In the genomic region with DNA sequence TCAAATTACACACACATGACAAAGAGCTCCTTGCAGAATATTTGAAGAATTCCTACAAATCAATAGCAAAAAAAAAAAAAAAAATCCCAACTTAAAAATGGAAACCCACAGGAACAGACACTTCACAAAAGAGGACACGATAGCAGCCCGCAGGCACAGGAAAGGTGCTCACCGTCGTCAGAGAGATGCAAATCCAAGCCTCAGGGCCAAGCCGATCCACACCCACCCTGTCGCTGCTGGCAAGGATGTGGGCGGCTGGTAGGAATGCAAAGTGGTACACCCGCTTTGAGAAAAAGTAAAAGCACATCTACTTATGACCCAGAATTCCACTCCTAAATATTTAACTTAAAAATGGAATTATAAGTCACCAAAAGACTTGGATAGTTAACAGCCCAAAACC, we compare ENCODE assay signal across 20 cellular contexts. TPM values are rescaled to one million over a fixed set of nuclear protein-coding genes. Genes with fewer than 3 reads are reported as not detected.
A peak's percentile ranks its signal among the peaks of the same experiment; 100 is the strongest.
DNase-seq lines count a peak whose midpoint lies in the region; ATAC-seq and TF ChIP-seq lines count a peak whose summit lies in the region.
"Had no signal": no experiment of that assay in that cellular context is flagged by ENCODE, and none has a peak within 500 bp of the region (broad histone marks: within the 10 kb centered on the region; RNA-seq: fewer than 3 reads in every experiment).

No MANE protein-coding gene starts in this region.

- DNase-seq in left ventricle myocardium superior, result peak; percentile 3
- no peak for DNase-seq in Right ventricle myocardium superior
- peak; percentile 59 for DNase-seq in chondrocyte (ENCODE audit: low spot score)
- DNase-seq in lower lobe of right lung, result peak; percentile 21
- peak; percentile 52 for DNase-seq in spleen
- DNase-seq in NOMO-1 treated with dmso at 0.1 percent for 144 hours (lab: John Stamatoyannopoulos, UW; ENCODE audit: unreplicated experiment), result no peak
- DNase-seq: C1 segment of cervical spinal cord; Calu3; CD4-positive, alpha-beta memory T cell; COR-L47; DMS153; DND-41; GOT3; HFFc6 had no signal

- peaks cover 2% of the 10 kb centered on the region for H3K9me3 Mint-ChIP-seq in chondrocyte (ENCODE audit: low read depth)

- no peaks in the 10 kb centered on the region for H3K36me3 ChIP-seq in lower lobe of right lung
- H3K36me3 ChIP-seq in spleen, result no peaks in the 10 kb centered on the region
- H3K36me3 ChIP-seq: HAP-1 had no signal

- no peak overlapping the region for H3K4me3 Mint-ChIP-seq in chondrocyte (ENCODE audit: unreplicated experiment)
- H3K4me3 Mint-ChIP-seq: HFFc6 had no signal

- H3K4me1 ChIP-seq in lower lobe of right lung, result no peaks in the 10 kb centered on the region
- H3K4me1 ChIP-seq in spleen, result no peaks in the 10 kb centered on the region
- H3K4me1 ChIP-seq: A549, HAP-1 had no signal

- ATAC-seq in left ventricle myocardium superior (no peak), Right ventricle myocardium superior (ENCODE audit: poor library complexity) (no peak), lower lobe of right lung (no peak), GM18505 (IDR thresholded peaks at IDR 0.05; ENCODE audit: unreplicated experiment) (no peak), GM19452 (IDR thresholded peaks at IDR 0.05; ENCODE audit: unreplicated experiment) (no peak)
- ATAC-seq: A549 had no signal

- H3K9me3 ChIP-seq in lower lobe of right lung, result no peaks in the 10 kb centered on the region
- peaks cover 0 to 7% (median 0%) of the 10 kb centered on the region in 8 donors for H3K9me3 ChIP-seq in spleen
- H3K9me3 ChIP-seq: A549, HAP-1 had no signal

- TF ChIP-seq POLR2A in spleen (IDR thresholded peaks at IDR 0.05) (no peak), GM18505 (IDR thresholded peaks at IDR 0.05; ENCODE audit: borderline replicate concordance, extremely low read depth, insufficient read depth, insufficient read length) (no peak)

- no peaks in the 10 kb centered on the region for H3K4me1 Mint-ChIP-seq in chondrocyte (ENCODE audit: low read depth)

- no peak overlapping the region for H3K27ac Mint-ChIP-seq in chondrocyte (ENCODE audit: unreplicated experiment)
- H3K27ac Mint-ChIP-seq: CD4-positive, alpha-beta memory T cell; HFFc6 had no signal

- intact Hi-C loops in left ventricle myocardium superior (cut with micrococcal nuclease) (no loop called here), Right ventricle myocardium superior (cut with DNase I) (no loop called here), lower lobe of right lung (cut with DNase I) (no loop called here), spleen (cut with DNase I; ENCODE audit: low total_unique reads) (no loop called here)

- no peak overlapping the region for H3K27ac ChIP-seq in lower lobe of right lung
- H3K27ac ChIP-seq in spleen, result no peak overlapping the region
- H3K27ac ChIP-seq: 22Rv1, A549 had no signal

- H3K4me3 ChIP-seq in lower lobe of right lung (no peak overlapping the region), spleen (no peak overlapping the region)
- H3K4me3 ChIP-seq: A549, HAP-1 had no signal

- no peak for TF ChIP-seq CTCF in chondrocyte (IDR thresholded peaks at IDR 0.05)
- no peak for TF ChIP-seq CTCF in lower lobe of right lung (IDR thresholded peaks at IDR 0.05)
- no peak for TF ChIP-seq CTCF in spleen (IDR thresholded peaks at IDR 0.05 in 8 of 11, conservative IDR thresholded peaks at IDR 0.05 in 3 of 11)

- no peaks in the 10 kb centered on the region for H3K36me3 Mint-ChIP-seq in chondrocyte (ENCODE audit: low read depth)
- H3K36me3 Mint-ChIP-seq: CD4-positive, alpha-beta memory T cell had no signal

- 62 to 79% (median 76%) methylated on average over 8 of the region's 8 CpGs for WGBS in spleen, 5 donors

- H3K27me3 Mint-ChIP-seq in chondrocyte (ENCODE audit: low read depth), result peaks cover 30% of the 10 kb centered on the region
- H3K27me3 Mint-ChIP-seq: CD4-positive, alpha-beta memory T cell had no signal

- H3K27me3 ChIP-seq in lower lobe of right lung (ENCODE audit: low read depth) (peaks cover 13% of the 10 kb centered on the region), spleen (replicated peaks in 1 of 7) (peaks cover 0 to 38% (median 0%) of the 10 kb centered on the region in 7 donors)

RNA-seq across cellular contexts. Expression of a gene that starts 10.8 kb away (rescaled TPM):
- total RNA-seq in left ventricle myocardium superior (not detected), Right ventricle myocardium superior (not detected), chondrocyte (1.8 to 2.0 TPM in 2 of 3 replicates, not detected in the other), lower lobe of right lung (not detected), spleen (not detected)
- polyA plus RNA-seq in spleen, result not detected
- total RNA-seq: Calu3; CD4-positive, alpha-beta memory T cell; HFFc6 had no signal
- polyA plus RNA-seq: A549; BJ; CD4-positive, alpha-beta memory T cell had no signal

RNA-seq across cellular contexts. Expression of a gene that starts 25.3 kb away (rescaled TPM):
- not detected for total RNA-seq in left ventricle myocardium superior
- not detected for total RNA-seq in Right ventricle myocardium superior
- total RNA-seq in chondrocyte, result not detected in 3 replicates
- total RNA-seq in lower lobe of right lung, result not detected
- not detected for total RNA-seq in spleen
- under 1 TPM in 2 of 3 donors, not detected in 1; 0.07 to 0.10 TPM for polyA plus RNA-seq in spleen
- total RNA-seq: Calu3; CD4-positive, alpha-beta memory T cell; HFFc6 had no signal
- polyA plus RNA-seq: A549; BJ; CD4-positive, alpha-beta memory T cell had no signal

RNA-seq across cellular contexts. Expression of a gene that starts 28.0 kb away (rescaled TPM):
- total RNA-seq in left ventricle myocardium superior, result 3.1 TPM
- total RNA-seq in Right ventricle myocardium superior, result 3.9 TPM
- total RNA-seq in chondrocyte, result not detected in 3 replicates
- total RNA-seq in lower lobe of right lung, result 0.35 TPM
- 10 to 100 TPM in 6 of 7 donors, 1 to 10 TPM in 1; 8.3 to 41.5 (median 27.0) TPM for total RNA-seq in spleen
- polyA plus RNA-seq in spleen, result 10 to 100 TPM in 1 of 3 donors, 1 to 10 TPM in 2; 1.0 to 18.4 (median 5.6) TPM
- total RNA-seq: Calu3, HFFc6 had no signal
- polyA plus RNA-seq: A549, BJ had no signal

RNA-seq across cellular contexts. Expression of a gene that starts 34.6 kb away (rescaled TPM):
- total RNA-seq in left ventricle myocardium superior (not detected), Right ventricle myocardium superior (not detected), chondrocyte (not detected in 3 replicates), lower lobe of right lung (not detected), spleen (not detected)
- polyA plus RNA-seq in spleen, result not detected
- total RNA-seq: Calu3; CD4-positive, alpha-beta memory T cell; HFFc6 had no signal
- polyA plus RNA-seq: A549; BJ; CD4-positive, alpha-beta memory T cell had no signal

Comparison
In these comparisons a context has a peak if more than half of its experiments do, and no peak if none do; other contexts are left out.
1. DNase-seq: peak in left ventricle myocardium superior (single experiment), chondrocyte (single experiment), lower lobe of right lung (single experiment) and spleen (single experiment); none in Right ventricle myocardium superior (single experiment) and NOMO-1 treated with dmso at 0.1 percent for 144 hours (single experiment).